Comparison of ENCODE assay signal across 8 cellular contexts in genomic region chr21:39888848-39889247, GRCh38. TPM values are rescaled to one million over a fixed set of nuclear protein-coding genes. Genes with fewer than 3 reads are reported as not detected.
"Had no signal": no experiment of that assay in that cellular context is flagged by ENCODE, and none has a peak within 500 bp of the region (broad histone marks: within the 10 kb centered on the region; RNA-seq: fewer than 3 reads in every experiment).

No MANE protein-coding gene starts in this region.

- H3K4me3 ChIP-seq: GM23338 had no signal

- DNase-seq: H9, HCEC 1CT, KBM-7 had no signal

- H3K27ac ChIP-seq: HL-60 had no signal

RNA-seq across cellular contexts. Expression of gene PCP4, which starts 21.6 kb away (rescaled TPM):
- total RNA-seq: GM23338, HepG2, HT1080 had no signal
- polyA plus RNA-seq: HepG2, IgD-negative memory B cell had no signal
